Comparison of ENCODE assay signal across 14 cellular contexts in the genomic region with DNA sequence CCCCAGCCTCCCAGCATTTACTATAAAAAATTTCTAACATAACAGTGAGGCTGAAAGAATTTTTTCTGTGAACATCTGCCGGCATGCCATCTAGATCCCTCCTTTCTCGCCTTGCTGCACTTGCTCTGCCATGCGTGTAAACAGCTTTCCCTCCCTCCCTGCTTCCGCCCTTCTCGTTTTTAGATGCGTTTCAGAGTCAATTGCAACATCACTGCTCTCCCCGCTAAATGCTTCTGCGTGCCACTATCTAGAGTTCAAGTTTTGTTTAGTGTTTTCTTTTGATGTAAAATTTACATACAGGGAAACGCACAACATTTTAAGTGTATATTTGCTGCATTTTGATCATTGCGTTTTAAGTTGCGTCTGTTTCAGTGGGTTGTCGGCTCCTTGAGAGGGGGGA.
"Had no signal": no experiment of that assay in that cellular context is flagged by ENCODE, and none has a peak within 500 bp of the region (broad histone marks: within the 10 kb centered on the region; RNA-seq: fewer than 3 reads in every experiment).

No MANE protein-coding gene starts in this region.

- H3K9me3 ChIP-seq: body of pancreas, lower lobe of right lung, thoracic aorta had no signal

- H3K27me3 ChIP-seq: body of pancreas had no signal

- H3K27ac ChIP-seq: body of pancreas, epithelial cell of prostate, lower lobe of right lung, skin epidermis, stomach, thoracic aorta had no signal

- H3K4me1 ChIP-seq: lower lobe of right lung, stomach had no signal

- H3K36me3 ChIP-seq: lower lobe of right lung, stomach, thoracic aorta had no signal

- H3K4me3 ChIP-seq: body of pancreas, lower lobe of right lung, skin epidermis, stomach, thoracic aorta had no signal

- DNase-seq: activated CD4-positive, alpha-beta T cell treated with anti-CD3 and anti-CD28 coated beads, Interleukin-2, amount 50 U/mL, for 4 hours; activated CD4-positive, CD25-positive, alpha-beta regulatory T cell; activated T-cell treated with anti-CD3 and anti-CD28 coated beads, Interleukin-2, amount 50 U/mL, for 1 hour; amniotic stem cell; body of pancreas; effector memory CD8-positive, alpha-beta T cell; hippocampal formation; lower lobe of right lung; stimulated activated CD4-positive, alpha-beta T cell treated with anti-CD3 and anti-CD28 coated beads, Interleukin-4, amount 100 ng/mL, for 4 hours; stomach had no signal

- ATAC-seq: activated naive CD4-positive, alpha-beta T cell treated with anti-CD3 and anti-CD28 coated beads, Interleukin-2, amount 50 U/mL, for 72 hours; body of pancreas; effector memory CD8-positive, alpha-beta T cell; lower lobe of right lung had no signal
